ENCODE assay signal across 22 cellular contexts in genomic region chr7:133888061-133888930, GRCh38.
DNase-seq lines count a peak whose midpoint lies in the region; ATAC-seq, FAIRE-seq and TF ChIP-seq lines count a peak whose summit lies in the region.
"Had no signal": no experiment of that assay in that cellular context is flagged by ENCODE, and none has a peak within 500 bp of the region (broad histone marks: within the 10 kb centered on the region; RNA-seq: fewer than 3 reads in every experiment).

No MANE protein-coding gene starts in this region.

- H3K79me2 ChIP-seq in PC-3 (ENCODE audit: low read length) = no peaks in the 10 kb centered on the region

- H3F3A ChIP-seq in PC-3 (ENCODE audit: low read length, unreplicated experiment) = no peaks in the 10 kb centered on the region

- TF ChIP-seq CTCF in A549 (IDR thresholded peaks at IDR 0.05) = no peak
- no peak for TF ChIP-seq CTCF in PC-3 (conservative IDR thresholded peaks at IDR 0.05; ENCODE audit: low read depth, low read length)
- TF ChIP-seq CTCF in adrenal gland (IDR thresholded peaks at IDR 0.05) = no peak
- no peak for TF ChIP-seq CTCF in testis (IDR thresholded peaks at IDR 0.05)

- ATAC-seq in A549 (no peak; a peak in 1 of 6 replicates), PC-3 (peak; percentile 72), left colon (peak; percentile 39), GM19324 (IDR thresholded peaks at IDR 0.05; ENCODE audit: low FRiP score, unreplicated experiment) (no peak)
- ATAC-seq: GM23338 had no signal

- intact Hi-C loops in PC-3 (cut with micrococcal nuclease) = no loop called here
- intact Hi-C loops in left colon (cut with DNase I, micrococcal nuclease) = no loop called here
- intact Hi-C loops in adrenal gland (cut with DNase I) = no loop called here
- intact Hi-C loops in testis (cut with DNase I; ENCODE audit: low total_unique reads) = no loop called here

- no peak for TF ChIP-seq RAD21 in A549 (conservative IDR thresholded peaks at IDR 0.05 in 1 of 2, IDR thresholded peaks at IDR 0.05 in 1 of 2)

- no peaks in the 10 kb centered on the region for H3K27me3 ChIP-seq in PC-3 (ENCODE audit: low read length)
- no peaks in the 10 kb centered on the region for H3K27me3 ChIP-seq in adrenal gland
- H3K27me3 ChIP-seq in testis = no peaks in the 10 kb centered on the region
- H3K27me3 ChIP-seq: BLaER1 had no signal

- no peaks in the 10 kb centered on the region for H3K9me3 ChIP-seq in A549
- no peaks in the 10 kb centered on the region for H3K9me3 ChIP-seq in PC-3 (ENCODE audit: low read length)
- no peaks in the 10 kb centered on the region for H3K9me3 ChIP-seq in adrenal gland (replicated peaks in 1 of 3)
- H3K9me3 ChIP-seq in testis = no peaks in the 10 kb centered on the region
- H3K9me3 ChIP-seq: BLaER1, HAP-1 had no signal

- POLR2A ChIA-PET in A549 (lab: Yijun Ruan, JAX) (interaction anchor here (0.5 kb wide), 1 partner anchor 765 kb away, joined by 3 read pairs; no protein-coding TSS in a partner anchor), PC-3 (lab: Charles Lee; ENCODE audit: unreplicated experiment) (no interaction called here)

- H2AFZ ChIP-seq in PC-3 (ENCODE audit: low read length) = no peak overlapping the region
- H2AFZ ChIP-seq: GM23338 had no signal

- H3K4me2 ChIP-seq in A549 (peak overlapping the region; percentile 54), PC-3 (ENCODE audit: low read length) (no peak overlapping the region)
- H3K4me2 ChIP-seq: BLaER1, GM23338 had no signal

- H3K4me3 ChIP-seq in A549 = no peak overlapping the region
- no peak overlapping the region for H3K4me3 ChIP-seq in PC-3 (ENCODE audit: low read length)
- H3K4me3 ChIP-seq in adrenal gland = no peak overlapping the region
- H3K4me3 ChIP-seq in testis = no peak overlapping the region
- H3K4me3 ChIP-seq: BLaER1, GM23338, HAP-1, SK-N-MC had no signal

- no peak for TF ChIP-seq POLR2A in A549 (IDR thresholded peaks at IDR 0.05; ENCODE audit: low read length)
- no peak for TF ChIP-seq POLR2A in adrenal gland (IDR thresholded peaks at IDR 0.05)
- TF ChIP-seq POLR2A in testis (IDR thresholded peaks at IDR 0.05) = no peak

- DNase-seq in A549 (ENCODE audit: low read depth in 1 of 2, low spot score in 1 of 2) (no peak), HT-29 (ENCODE audit: low spot score) (peak; percentile 59), PC-3 (no peak), left colon (no peak), adrenal gland (no peak), testis (no peak), medulla oblongata (ENCODE audit: extremely low spot score) (no peak)
- DNase-seq: CD4-positive, alpha-beta T cell; COR-L47; DMS 273 treated with DMSO at 0.1 percent for 48 hours; NCI-H1092 treated with DMSO at 0.1 percent for 48 hours; NCI-H510A; NCI-H748 treated with DMSO at 0.1 percent for 48 hours; SHP77 treated with DMSO at 0.1 percent for 48 hours; SW 1271 had no signal

- TF ChIP-seq EP300 in A549 (IDR thresholded peaks at IDR 0.05) = no peak

- BruUV-seq in PC-3 (replicated peaks; lab: Mats Ljungman, UMichigan) = no TSS peak

- no peak overlapping the region for H3K9ac ChIP-seq in PC-3 (ENCODE audit: low read length)
- H3K9ac ChIP-seq: BLaER1 had no signal

- H3K27ac ChIP-seq in A549 (no peak overlapping the region), PC-3 (ENCODE audit: low read length) (no peak overlapping the region), adrenal gland (no peak overlapping the region), testis (no peak overlapping the region)
- H3K27ac ChIP-seq: BLaER1, RWPE1, SK-N-MC had no signal

- no peaks in the 10 kb centered on the region for H4K20me1 ChIP-seq in PC-3 (ENCODE audit: low read length)
- H4K20me1 ChIP-seq: BLaER1 had no signal

- H3K9me2 ChIP-seq in PC-3 (replicated peaks; ENCODE audit: low read length) = no peaks in the 10 kb centered on the region

- H3K4me1 ChIP-seq in A549 = peaks cover 17% of the 10 kb centered on the region
- H3K4me1 ChIP-seq in PC-3 (ENCODE audit: insufficient read depth, low read length) = no peaks in the 10 kb centered on the region
- no peaks in the 10 kb centered on the region for H3K4me1 ChIP-seq in adrenal gland (replicated peaks in 1 of 2)
- no peaks in the 10 kb centered on the region for H3K4me1 ChIP-seq in testis
- H3K4me1 ChIP-seq: BLaER1 had no signal

- CTCF ChIA-PET in A549 (lab: Yijun Ruan, JAX) = no interaction called here
- CTCF ChIA-PET in PC-3 (lab: Charles Lee) = interaction anchor here (0.5 kb wide), 1 partner anchor 146 kb away, joined by 6 read pairs; no protein-coding TSS in a partner anchor

- peak; percentile 13 for FAIRE-seq in A549 (lab: Jason Lieb, UNC)
- FAIRE-seq: GM12891 had no signal

- 26% methylated on average over 7 of the region's 7 CpGs for WGBS in A549 (ENCODE audit: missing lambda C conversion rate)
- 75 to 95% (median 88%) methylated on average over 7 of the region's 7 CpGs for WGBS in adrenal gland, 4 donors
- 86 to 90% methylated on average over 7 of the region's 7 CpGs for WGBS in testis, 2 donors

- H3K36me3 ChIP-seq in PC-3 (ENCODE audit: low read depth, low read length) = no peaks in the 10 kb centered on the region
- no peaks in the 10 kb centered on the region for H3K36me3 ChIP-seq in adrenal gland (replicated peaks in 1 of 2)
- H3K36me3 ChIP-seq in testis (ENCODE audit: low read depth, missing control alignments) = no peaks in the 10 kb centered on the region
- H3K36me3 ChIP-seq: BLaER1, HAP-1 had no signal

TF ChIP-seq in A549, 52 proteins besides CTCF, POLR2A, EP300 and RAD21:
- TF ChIP-seq MAFK (IDR thresholded peaks at IDR 0.05; ENCODE audit: partially characterized antibody) = peak; percentile 62
- TF ChIP-seq CHD2 (IDR thresholded peaks at IDR 0.05; ENCODE audit: low read length, partially characterized antibody) = no peak
- TF ChIP-seq MAZ (IDR thresholded peaks at IDR 0.05; ENCODE audit: borderline replicate concordance, low read depth, low read length) = no peak

Comparison
In these comparisons a context has a peak if more than half of its experiments do, and no peak if none do; other contexts are left out.
1. ATAC-seq: peak in PC-3 (single experiment) and left colon (single experiment); none in A549 (0 of 2) and GM19324 (single experiment).